3 cellular contexts compared by ENCODE assay signal in the genomic region with DNA sequence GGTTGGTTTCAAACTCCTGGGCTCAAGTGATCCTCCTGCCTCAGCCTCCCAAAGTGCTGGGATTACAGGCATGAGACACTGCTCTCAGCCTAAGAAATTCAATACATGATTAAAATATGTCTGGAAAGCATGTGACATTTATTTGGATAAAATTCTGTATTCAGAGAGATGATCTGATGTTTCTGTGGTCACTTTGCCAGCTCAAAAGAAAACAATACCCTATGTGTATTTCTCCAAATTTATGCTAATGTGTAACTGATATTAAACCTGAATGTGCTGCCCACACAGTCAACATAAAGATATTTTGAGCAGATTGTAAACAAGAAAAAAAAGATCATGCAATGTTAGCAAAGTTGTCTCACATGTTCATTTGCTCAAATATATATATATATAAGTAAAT.
"Had no signal": no experiment of that assay in that cellular context is flagged by ENCODE, and none has a peak within 500 bp of the region (broad histone marks: within the 10 kb centered on the region; RNA-seq: fewer than 3 reads in every experiment).

No MANE protein-coding gene starts in this region.

- DNase-seq: H9, HCEC 1CT, KG1 had no signal
